1 cellular context compared by ENCODE assay signal in genomic region chr11:17477361-17477760, GRCh38.
TF ChIP-seq lines count a peak whose summit lies in the region.

No MANE protein-coding gene starts in this region.

TF ChIP-seq in GM23338, 12 proteins besides CTCF, POLR2A, EP300 and RAD21 (continued from another document):
- TF ChIP-seq ZNF462 (CRISPR knock-in tag; IDR thresholded peaks at IDR 0.05) (no peak), EZH2 (IDR thresholded peaks at IDR 0.05; ENCODE audit: low read depth, unreplicated experiment) (no peak), NANOG (IDR thresholded peaks at IDR 0.05; ENCODE audit: borderline replicate concordance) (no peak), CREB1 (CRISPR knock-in tag; IDR thresholded peaks at IDR 0.05; ENCODE audit: low read depth) (no peak), ZNF114 (CRISPR knock-in tag; IDR thresholded peaks at IDR 0.05) (no peak), EZH2phosphoT487 (IDR thresholded peaks at IDR 0.05; ENCODE audit: unreplicated experiment) (no peak), REST (IDR thresholded peaks at IDR 0.05; ENCODE audit: unreplicated experiment) (no peak), JUNB (IDR thresholded peaks at IDR 0.05; ENCODE audit: unreplicated experiment) (no peak), POLR2AphosphoS5 (IDR thresholded peaks at IDR 0.05; ENCODE audit: low read depth) (no peak)
- TF ChIP-seq, protein P1, sequence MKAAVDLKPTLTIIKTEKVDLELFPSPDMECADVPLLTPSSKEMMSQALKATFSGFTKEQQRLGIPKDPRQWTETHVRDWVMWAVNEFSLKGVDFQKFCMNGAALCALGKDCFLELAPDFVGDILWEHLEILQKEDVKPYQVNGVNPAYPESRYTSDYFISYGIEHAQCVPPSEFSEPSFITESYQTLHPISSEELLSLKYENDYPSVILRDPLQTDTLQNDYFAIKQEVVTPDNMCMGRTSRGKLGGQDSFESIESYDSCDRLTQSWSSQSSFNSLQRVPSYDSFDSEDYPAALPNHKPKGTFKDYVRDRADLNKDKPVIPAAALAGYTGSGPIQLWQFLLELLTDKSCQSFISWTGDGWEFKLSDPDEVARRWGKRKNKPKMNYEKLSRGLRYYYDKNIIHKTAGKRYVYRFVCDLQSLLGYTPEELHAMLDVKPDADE (IDR thresholded peaks at IDR 0.05): no peak
